Comparison of ENCODE assay signal across 23 cellular contexts in the genomic region with DNA sequence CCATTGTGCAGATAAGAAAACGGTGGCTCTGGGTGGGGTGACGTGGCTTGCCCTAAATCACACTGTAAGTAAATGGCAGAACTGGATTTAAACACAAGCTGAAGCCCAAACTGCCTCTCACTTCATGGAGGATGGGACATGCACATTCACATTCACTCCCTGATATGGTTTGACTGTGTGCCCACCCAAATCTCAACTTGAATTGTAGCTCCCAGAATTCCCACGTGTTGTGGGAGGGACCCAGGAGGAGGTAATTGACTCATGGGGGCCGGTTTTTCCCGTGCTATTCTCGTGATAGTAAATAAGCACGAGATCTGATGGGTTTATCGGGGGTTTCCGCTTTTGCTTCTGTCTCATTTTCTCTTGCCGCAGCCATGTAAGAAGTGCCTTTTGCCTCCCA. TPM values are rescaled to one million over a fixed set of nuclear protein-coding genes. Genes with fewer than 3 reads are reported as not detected.
DNase-seq lines count a peak whose midpoint lies in the region; FAIRE-seq and TF ChIP-seq lines count a peak whose summit lies in the region.
"Had no signal": no experiment of that assay in that cellular context is flagged by ENCODE, and none has a peak within 500 bp of the region (broad histone marks: within the 10 kb centered on the region; RNA-seq: fewer than 3 reads in every experiment).

No MANE protein-coding gene starts in this region.

- no peak overlapping the region for H2BK5ac ChIP-seq in H1 (ENCODE audit: low read depth, low read length)

- H3K4me2 ChIP-seq in OCI-LY1 (ENCODE audit: low read length): no peak overlapping the region
- H3K4me2 ChIP-seq in H1 (ENCODE audit: insufficient read depth in 1 of 2, low read depth in 2 of 2, low read length in 2 of 2): no peak overlapping the region
- H3K4me2 ChIP-seq: A549 had no signal

- DNase-seq in GM12891 (ENCODE audit: insufficient read length, low spot score): no peak
- DNase-seq in H1 (ENCODE audit: low read depth in 1 of 2, low spot score in 2 of 2): no peak
- no peak for DNase-seq in globus pallidus (ENCODE audit: low spot score)
- no peak for DNase-seq in activated naive CD4-positive, alpha-beta T cell (lab: John Stamatoyannopoulos, UW)
- no peak for DNase-seq in nephron progenitor cell
- DNase-seq: AML-193; Caco-2; Calu3; CD4-positive, alpha-beta T cell; CD8-positive, alpha-beta T cell; DMS79 treated with DMSO at 0.1 percent for 48 hours; GF-D8 had no signal

- H3K79me2 ChIP-seq in OCI-LY1 (ENCODE audit: insufficient read depth, low read length) (no peaks in the 10 kb centered on the region), H1 (ENCODE audit: control insufficient read depth in 1 of 2, insufficient read depth in 2 of 2, low read length in 2 of 2) (no peaks in the 10 kb centered on the region)

- no peak for TF ChIP-seq RAD21 in H1 (IDR thresholded peaks at IDR 0.05 in 1 of 2, conservative IDR thresholded peaks at IDR 0.05 in 1 of 2; ENCODE audit: low read depth in 2 of 2, low read length in 2 of 2)

- no peak overlapping the region for H3K56ac ChIP-seq in H1 (replicated peaks; ENCODE audit: insufficient read length, low read depth, low read length)

- no peak overlapping the region for H2AFZ ChIP-seq in OCI-LY1 (ENCODE audit: low read length)
- H2AFZ ChIP-seq in H1 (ENCODE audit: low read length): no peak overlapping the region

- H2BK12ac ChIP-seq in H1 (ENCODE audit: low read depth, low read length): no peak overlapping the region; the same call in 1 of the 2 replicates

- H3K9me2 ChIP-seq in OCI-LY1 (ENCODE audit: low read depth, low read length): no peaks in the 10 kb centered on the region

- FAIRE-seq in GM12891 (lab: Jason Lieb, UNC) (peak; percentile 28), H1 (lab: Jason Lieb, UNC) (no peak)
- FAIRE-seq: A549, D721Med, G401.6, GM12892, GM18507 had no signal

- 0 out of 2 replicates have a peak overlapping the region, but pooled peaks have one; percentile 81 for H2BK15ac ChIP-seq in H1 (ENCODE audit: low read length)

- peaks cover 4% of the 10 kb centered on the region for H3F3A ChIP-seq in OCI-LY1 (ENCODE audit: insufficient read depth, low read length)

- H3K9me3 Mint-ChIP-seq in nephron progenitor cell: no peaks in the 10 kb centered on the region
- H3K9me3 Mint-ChIP-seq: CD4-positive, alpha-beta T cell; CD8-positive, alpha-beta T cell had no signal

- H3K4me3 ChIP-seq in OCI-LY1 (ENCODE audit: low read depth, low read length, poor library complexity, severe bottlenecking) (no peak overlapping the region), H1 (ENCODE audit: extremely low read depth in 1 of 4, insufficient read depth in 2 of 4, low read depth in 3 of 4, low read length in 4 of 4) (no peak overlapping the region), neutrophil (ENCODE audit: low read depth in 1 of 2, low read length in 1 of 2) (no peak overlapping the region)
- H3K4me3 ChIP-seq: A549; BLaER1 treated with 17β-estradiol and CSF1 and Interleukin-3, amounts not matched to agents 10 nM and 100 nM had no signal

- no peak overlapping the region for H3K14ac ChIP-seq in H1 (ENCODE audit: insufficient read length)

- H2BK120ac ChIP-seq in H1 (replicated peaks; ENCODE audit: low read depth, low read length): no peak overlapping the region

- H4K5ac ChIP-seq in H1 (ENCODE audit: insufficient read length, low read depth, low read length): no peak overlapping the region

- H2BK20ac ChIP-seq in H1 (ENCODE audit: low read length): no peak overlapping the region

- H3K27ac ChIP-seq in OCI-LY1 (ENCODE audit: low read depth, low read length, poor library complexity, severe bottlenecking) (peak overlapping the region; percentile 26), H1 (ENCODE audit: low read depth, low read length) (no peak overlapping the region), neutrophil (peak overlapping the region; percentile 35)
- H3K27ac ChIP-seq: 22Rv1, A549, C4-2B had no signal

- H3K9ac ChIP-seq in OCI-LY1 (ENCODE audit: low read length) (no peak overlapping the region), H1 (replicated peaks in 1 of 4; ENCODE audit: extremely low read depth in 1 of 4, low read depth in 3 of 4, low read length in 3 of 4) (no peak overlapping the region)
- H3K9ac ChIP-seq: BLaER1 treated with 17β-estradiol and CSF1 and Interleukin-3, amounts not matched to agents 10 nM and 100 nM had no signal

- no peaks in the 10 kb centered on the region for H3K9me3 ChIP-seq in OCI-LY1 (ENCODE audit: low read length)
- no peaks in the 10 kb centered on the region for H3K9me3 ChIP-seq in H1 (ENCODE audit: insufficient read depth in 2 of 2, low read depth in 1 of 2, low read length in 1 of 2)
- H3K9me3 ChIP-seq in neutrophil: no peaks in the 10 kb centered on the region
- H3K9me3 ChIP-seq: A549, Caco-2 had no signal

- no peaks in the 10 kb centered on the region for H3K23me2 ChIP-seq in H1 (ENCODE audit: low read depth, low read length)

- H3K79me1 ChIP-seq in H1 (ENCODE audit: low read depth, low read length): peaks cover 2% of the 10 kb centered on the region; the same call in 1 of the 2 replicates

- TF ChIP-seq CTCF in OCI-LY1 (IDR thresholded peaks at IDR 0.05; ENCODE audit: low read length) (no peak), H1 (IDR thresholded peaks at IDR 0.05; ENCODE audit: control extremely low read depth in 1 of 3, insufficient read depth in 1 of 3, low read depth in 1 of 3, low read length in 3 of 3) (no peak), neutrophil (IDR thresholded peaks at IDR 0.05) (no peak), nephron progenitor cell (IDR thresholded peaks at IDR 0.05) (no peak)

- no peak overlapping the region for H2AK5ac ChIP-seq in H1 (ENCODE audit: low read depth, low read length)

- no peak overlapping the region for H3K4me3 Mint-ChIP-seq in nephron progenitor cell
- H3K4me3 Mint-ChIP-seq: B cell; CD4-positive, alpha-beta T cell; CD8-positive, alpha-beta T cell had no signal

- TF ChIP-seq EP300 in H1 (IDR thresholded peaks at IDR 0.05; ENCODE audit: borderline replicate concordance in 1 of 2, low read depth in 2 of 2, low read length in 2 of 2): no peak

- peaks cover 75% of the 10 kb centered on the region for H3K4me1 ChIP-seq in OCI-LY1 (ENCODE audit: insufficient read depth, low read length, severe bottlenecking)
- H3K4me1 ChIP-seq in H1 (replicated peaks in 1 of 4; ENCODE audit: control insufficient read depth in 3 of 4, insufficient read depth in 4 of 4, low read length in 3 of 4): peaks cover 2 to 18% (median 11%) of the 10 kb centered on the region in 4 experiments; a peak in 6 of 7 replicates
- H3K4me1 ChIP-seq in neutrophil (ENCODE audit: control insufficient read depth in 1 of 2, insufficient read depth in 1 of 2, low read depth in 1 of 2, low read length in 1 of 2): peaks cover 27% of the 10 kb centered on the region in 2 experiments

- H3K27me3 Mint-ChIP-seq in nephron progenitor cell (ENCODE audit: low read depth, poor library complexity): no peaks in the 10 kb centered on the region
- H3K27me3 Mint-ChIP-seq: B cell; CD4-positive, alpha-beta T cell had no signal

- POLR2A ChIA-PET in H1 (lab: Charles Lee; ENCODE audit: partially characterized antibody): no interaction called here

- H3K36me3 Mint-ChIP-seq in nephron progenitor cell (ENCODE audit: low read depth): no peaks in the 10 kb centered on the region
- H3K36me3 Mint-ChIP-seq: CD8-positive, alpha-beta T cell had no signal

- CTCF ChIA-PET in H1 (lab: Charles Lee; ENCODE audit: partially characterized antibody): interaction anchor here (1.0 to 1.6 kb wide), 2 partner anchors 14 to 66 kb away, joined by 3 to 5 read pairs; no protein-coding TSS in a partner anchor

- H3K18ac ChIP-seq in H1 (ENCODE audit: extremely low read depth, low read length): no peak overlapping the region

- WGBS in H1 (ENCODE audit: extremely low coverage in 1 of 2, insufficient coverage in 1 of 2, insufficient read length in 1 of 2, insufficient replicate concordance in 2 of 2, low coverage in 1 of 2, low lambda C conversion rate in 2 of 2, missing lambda C conversion rate in 1 of 2), 2 experiments: 90% methylated on average over 10 of the region's 10 CpGs; no CpG with 5 or more reads in 1 of the 2 experiments

- no peak overlapping the region for H4K91ac ChIP-seq in H1 (replicated peaks; ENCODE audit: insufficient read length, low read length)

- no peaks in the 10 kb centered on the region for H3K27me3 ChIP-seq in OCI-LY1 (ENCODE audit: insufficient read depth, low read length)
- no peaks in the 10 kb centered on the region; a peak in 1 of 7 replicates for H3K27me3 ChIP-seq in H1 (replicated peaks in 1 of 4; ENCODE audit: control insufficient read depth in 3 of 4, extremely low read depth in 1 of 4, insufficient read depth in 3 of 4, low read length in 3 of 4)
- no peaks in the 10 kb centered on the region for H3K27me3 ChIP-seq in neutrophil
- H3K27me3 ChIP-seq: BLaER1 treated with 17β-estradiol and CSF1 and Interleukin-3, amounts not matched to agents 10 nM and 100 nM had no signal

- H4K8ac ChIP-seq in H1 (ENCODE audit: extremely low read depth, insufficient read depth, low read length): no peak overlapping the region

- no peak overlapping the region for H3K27ac Mint-ChIP-seq in nephron progenitor cell
- H3K27ac Mint-ChIP-seq: B cell; CD4-positive, alpha-beta T cell; CD8-positive, alpha-beta T cell had no signal

- H3K36me3 ChIP-seq in OCI-LY1 (ENCODE audit: insufficient read depth, low read length): no peaks in the 10 kb centered on the region
- H3K36me3 ChIP-seq in H1 (ENCODE audit: control insufficient read depth in 2 of 4, insufficient read depth in 4 of 4, low read length in 3 of 4): no peaks in the 10 kb centered on the region
- H3K36me3 ChIP-seq in neutrophil: peaks cover 80% of the 10 kb centered on the region

- peaks cover 60% of the 10 kb centered on the region for H3K4me1 Mint-ChIP-seq in nephron progenitor cell

- no peak overlapping the region for H3K23ac ChIP-seq in H1 (ENCODE audit: insufficient read length)

- TF ChIP-seq POLR2A in GM12891 (IDR thresholded peaks at IDR 0.05; ENCODE audit: low read depth, low read length): no peak
- TF ChIP-seq POLR2A in H1 (IDR thresholded peaks at IDR 0.05; ENCODE audit: control extremely low read depth in 1 of 2, low read depth in 2 of 2, low read length in 2 of 2): no peak

- H4K20me1 ChIP-seq in OCI-LY1 (ENCODE audit: insufficient read depth, low read length) (no peaks in the 10 kb centered on the region), H1 (replicated peaks in 1 of 2; ENCODE audit: control insufficient read depth in 1 of 2, insufficient read depth in 2 of 2, low read length in 2 of 2) (no peaks in the 10 kb centered on the region)

- H3K4ac ChIP-seq in H1 (replicated peaks; ENCODE audit: insufficient read length, low read depth, low read length): no peak overlapping the region

RNA-seq across cellular contexts. Expression of gene CHST15, which starts 32.4 kb away (rescaled TPM):
- 0.50 TPM for polyA plus RNA-seq in GM12891 (2012; ENCODE audit: low read depth, missing spikeins)
- 9.1 and 9.4 TPM in 2 replicates for total RNA-seq in H1 (2021; fragmentation: NEBNext Ultra II Directional; extraction: Animal tissue kit (Norgen Biotek cat#: 25700))
- polyA plus RNA-seq in H1 (2011; rRNA removed): 7.4 and 8.8 TPM in 2 replicates
- polyA plus RNA-seq in H1 (2011; cell fraction: cytosol; rRNA removed): 6.8 TPM
- polyA plus RNA-seq in H1 (2011; cell fraction: nucleus; rRNA removed): 9.3 TPM
- 5.7 to 7.3 TPM (median 6.0 TPM) in 4 replicates for polyA plus RNA-seq in H1 (2012, experiment 1 of 2)
- 2.3 TPM for polyA plus RNA-seq in H1 (2012, experiment 2 of 2)
- 4.7 TPM for polyA plus RNA-seq in H1 (2013, experiment 1 of 2)
- polyA plus RNA-seq in H1 (2013, experiment 2 of 2): 5.0 TPM
- polyA minus RNA-seq in H1 (2011; rRNA and poly(A)+ RNA removed): 17.4 and 19.5 TPM in 2 replicates
- polyA minus RNA-seq in H1 (2011; cell fraction: cytosol; rRNA and poly(A)+ RNA removed): 7.5 TPM
- polyA minus RNA-seq in H1 (2011; cell fraction: nucleus; rRNA and poly(A)+ RNA removed): 15.1 TPM
